Comparison of ENCODE assay signal across 1 cellular context in the genomic region with DNA sequence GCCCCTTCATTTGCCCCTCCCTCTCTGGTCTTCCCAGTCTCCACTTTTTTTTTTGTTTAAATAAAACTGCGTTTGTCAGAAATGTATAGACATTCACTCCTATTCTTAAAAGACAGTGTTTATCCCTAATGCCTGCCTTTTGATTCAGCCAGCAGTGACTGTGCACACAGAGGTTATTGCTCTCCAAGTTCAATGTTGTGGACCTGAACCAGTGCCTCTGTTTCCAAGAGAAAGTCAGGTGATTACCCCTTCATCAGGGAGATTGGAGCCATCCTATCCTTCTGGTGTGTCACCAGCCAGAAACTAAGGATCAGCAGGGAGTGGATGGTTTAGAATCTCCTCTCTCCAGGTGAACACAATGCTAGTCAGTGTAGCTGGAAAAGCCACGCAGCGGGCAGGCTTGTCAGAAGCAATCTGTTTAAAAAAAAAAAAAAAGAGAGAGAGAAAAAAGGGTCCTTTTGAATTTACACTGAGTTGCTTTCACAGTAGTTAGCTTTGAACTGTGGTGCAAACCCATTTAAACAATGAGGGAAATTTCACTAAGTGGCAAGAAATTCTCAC.
TF ChIP-seq lines count a peak whose summit lies in the region.

No MANE protein-coding gene starts in this region.

TF ChIP-seq in IMR-90, 13 proteins besides CTCF, POLR2A, EP300 and RAD21:
- TF ChIP-seq BHLHE40 (IDR thresholded peaks at IDR 0.05; ENCODE audit: low read depth, low read length) (no peak), SMC3 (IDR thresholded peaks at IDR 0.05; ENCODE audit: low read depth, low read length) (no peak), MAZ (IDR thresholded peaks at IDR 0.05; ENCODE audit: borderline replicate concordance, low read depth, low read length) (no peak), CHD1 (IDR thresholded peaks at IDR 0.05; ENCODE audit: low read depth, low read length) (no peak), RFX5 (IDR thresholded peaks at IDR 0.05; ENCODE audit: low read depth, low read length) (no peak), NFE2L2 (IDR thresholded peaks at IDR 0.05; ENCODE audit: low read depth, low read length) (no peak), MXI1 (IDR thresholded peaks at IDR 0.05; ENCODE audit: borderline replicate concordance, low read depth, low read length) (no peak), FOS (IDR thresholded peaks at IDR 0.05; ENCODE audit: low read depth, low read length) (no peak), RCOR1 (IDR thresholded peaks at IDR 0.05; ENCODE audit: insufficient replicate concordance, low read length) (no peak)
- TF ChIP-seq, protein P1, sequence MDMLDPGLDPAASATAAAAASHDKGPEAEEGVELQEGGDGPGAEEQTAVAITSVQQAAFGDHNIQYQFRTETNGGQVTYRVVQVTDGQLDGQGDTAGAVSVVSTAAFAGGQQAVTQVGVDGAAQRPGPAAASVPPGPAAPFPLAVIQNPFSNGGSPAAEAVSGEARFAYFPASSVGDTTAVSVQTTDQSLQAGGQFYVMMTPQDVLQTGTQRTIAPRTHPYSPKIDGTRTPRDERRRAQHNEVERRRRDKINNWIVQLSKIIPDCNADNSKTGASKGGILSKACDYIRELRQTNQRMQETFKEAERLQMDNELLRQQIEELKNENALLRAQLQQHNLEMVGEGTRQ (IDR thresholded peaks at IDR 0.05; ENCODE audit: low read depth, low read length), result no peak
- TF ChIP-seq, protein P2, sequence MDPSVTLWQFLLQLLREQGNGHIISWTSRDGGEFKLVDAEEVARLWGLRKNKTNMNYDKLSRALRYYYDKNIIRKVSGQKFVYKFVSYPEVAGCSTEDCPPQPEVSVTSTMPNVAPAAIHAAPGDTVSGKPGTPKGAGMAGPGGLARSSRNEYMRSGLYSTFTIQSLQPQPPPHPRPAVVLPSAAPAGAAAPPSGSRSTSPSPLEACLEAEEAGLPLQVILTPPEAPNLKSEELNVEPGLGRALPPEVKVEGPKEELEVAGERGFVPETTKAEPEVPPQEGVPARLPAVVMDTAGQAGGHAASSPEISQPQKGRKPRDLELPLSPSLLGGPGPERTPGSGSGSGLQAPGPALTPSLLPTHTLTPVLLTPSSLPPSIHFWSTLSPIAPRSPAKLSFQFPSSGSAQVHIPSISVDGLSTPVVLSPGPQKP (IDR thresholded peaks at IDR 0.05; ENCODE audit: borderline replicate concordance, low read depth, low read length), result no peak
